In the genomic region with DNA sequence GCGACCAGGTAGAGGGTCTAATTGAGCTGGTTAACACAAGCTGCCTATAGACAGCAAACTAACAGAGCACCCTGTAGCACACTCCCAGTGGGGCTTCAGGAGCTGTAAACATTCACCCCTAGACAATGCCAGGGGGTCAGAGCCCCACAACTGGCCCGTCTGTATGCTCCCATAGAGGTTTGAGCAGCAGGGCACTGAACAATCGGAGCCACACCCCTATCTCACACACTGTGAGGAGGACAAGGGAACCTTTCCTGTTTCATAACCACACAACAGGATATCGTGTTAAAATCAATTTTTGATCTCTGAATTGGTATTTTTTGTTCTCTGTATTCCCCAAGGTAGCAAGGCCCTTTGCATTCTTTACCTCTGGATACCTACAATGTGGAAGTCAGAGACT, we compare ENCODE assay signal across 22 cellular contexts.
DNase-seq lines count a peak whose midpoint lies in the region; ATAC-seq, FAIRE-seq and TF ChIP-seq lines count a peak whose summit lies in the region.
"Had no signal": no experiment of that assay in that cellular context is flagged by ENCODE, and none has a peak within 500 bp of the region (broad histone marks: within the 10 kb centered on the region; RNA-seq: fewer than 3 reads in every experiment).

No MANE protein-coding gene starts in this region.

- no peak for TF ChIP-seq RAD21 in H1 (IDR thresholded peaks at IDR 0.05 in 1 of 2, conservative IDR thresholded peaks at IDR 0.05 in 1 of 2; ENCODE audit: low read depth in 2 of 2, low read length in 2 of 2)

- H2BK15ac ChIP-seq in H1 (ENCODE audit: low read length) (no peak overlapping the region), neuronal stem cell (ENCODE audit: low read length) (peak overlapping the region; percentile 83)

- no peak overlapping the region for H3K56ac ChIP-seq in H1 (replicated peaks; ENCODE audit: insufficient read length, low read depth, low read length)

- H3K27ac ChIP-seq in GM23338 (ENCODE audit: low read depth) (no peak overlapping the region), H1 (ENCODE audit: low read depth, low read length) (no peak overlapping the region), right lobe of liver (peak overlapping the region; percentile 77 to 96 (median 93)), neuronal stem cell (replicated peaks; ENCODE audit: low read length) (no peak overlapping the region)
- H3K27ac ChIP-seq: C4-2B, GM23248, HL-60 had no signal

- H3K9me3 Mint-ChIP-seq in GM23338 = no peaks in the 10 kb centered on the region
- peaks cover 0 to 6% of the 10 kb centered on the region in 2 donors for H3K9me3 Mint-ChIP-seq in stimulated activated naive CD8-positive, alpha-beta T cell treated with anti-CD3 and anti-CD28 coated beads, Interleukin-15, amount 100 ng/mL, for 72 hours
- H3K9me3 Mint-ChIP-seq: HFFc6 had no signal

- H3K27me3 ChIP-seq in GM23338 (ENCODE audit: insufficient read depth) (no peaks in the 10 kb centered on the region), H1 (replicated peaks in 1 of 4; ENCODE audit: control insufficient read depth in 3 of 4, extremely low read depth in 1 of 4, insufficient read depth in 3 of 4, low read length in 3 of 4) (no peaks in the 10 kb centered on the region; a peak in 1 of 7 replicates), right lobe of liver (no peaks in the 10 kb centered on the region), neuronal stem cell (ENCODE audit: control insufficient read depth in 3 of 3, insufficient read depth in 3 of 3, low read depth in 1 of 3, low read length in 3 of 3) (no peaks in the 10 kb centered on the region)
- H3K27me3 ChIP-seq: BE2C had no signal

- H3K36me3 Mint-ChIP-seq in GM23338 (ENCODE audit: low read depth) = no peaks in the 10 kb centered on the region

- H4K20me1 ChIP-seq in GM23338 (replicated peaks; ENCODE audit: insufficient read depth) (no peaks in the 10 kb centered on the region), H1 (replicated peaks in 1 of 2; ENCODE audit: control insufficient read depth in 1 of 2, insufficient read depth in 2 of 2, low read length in 2 of 2) (no peaks in the 10 kb centered on the region)

- H3K9me3 ChIP-seq in H1 (ENCODE audit: insufficient read depth in 2 of 2, low read depth in 1 of 2, low read length in 1 of 2) (no peaks in the 10 kb centered on the region), right lobe of liver (no peaks in the 10 kb centered on the region), neuronal stem cell (replicated peaks in 1 of 2; ENCODE audit: control insufficient read depth in 2 of 2, insufficient read depth in 1 of 2, low read depth in 1 of 2, low read length in 2 of 2) (no peaks in the 10 kb centered on the region)
- H3K9me3 ChIP-seq: BE2C had no signal

- no peak overlapping the region for H2BK5ac ChIP-seq in H1 (ENCODE audit: low read depth, low read length)
- peak overlapping the region; percentile 60 for H2BK5ac ChIP-seq in neuronal stem cell (ENCODE audit: low read length)

- no peaks in the 10 kb centered on the region for H3F3A ChIP-seq in GM23338 (replicated peaks; ENCODE audit: low read depth)

- no peak overlapping the region for H3K4me2 ChIP-seq in GM23338
- H3K4me2 ChIP-seq in H1 (ENCODE audit: insufficient read depth in 1 of 2, low read depth in 2 of 2, low read length in 2 of 2) = no peak overlapping the region
- H3K4me2 ChIP-seq in neuronal stem cell (ENCODE audit: insufficient read depth, low read length, poor library complexity, severe bottlenecking) = no peak overlapping the region

- H3K79me1 ChIP-seq in H1 (ENCODE audit: low read depth, low read length) (no peaks in the 10 kb centered on the region), neuronal stem cell (ENCODE audit: low read depth, low read length) (no peaks in the 10 kb centered on the region)

- H3K4ac ChIP-seq in H1 (replicated peaks; ENCODE audit: insufficient read length, low read depth, low read length) (no peak overlapping the region), neuronal stem cell (ENCODE audit: low read length) (no peak overlapping the region)

- no peak overlapping the region for H4K5ac ChIP-seq in H1 (ENCODE audit: insufficient read length, low read depth, low read length)

- intact Hi-C loops in right lobe of liver (cut with DNase I) = no loop called here

- 0 out of 2 replicates have a peak overlapping the region, but pooled peaks have one; percentile 8 for H2AFZ ChIP-seq in GM23338
- no peak overlapping the region for H2AFZ ChIP-seq in H1 (ENCODE audit: low read length)
- H2AFZ ChIP-seq in neuronal stem cell (ENCODE audit: low read length) = no peak overlapping the region
- H2AFZ ChIP-seq: GM23248 had no signal

- H3K36me3 ChIP-seq in GM23338 (ENCODE audit: insufficient read depth) = no peaks in the 10 kb centered on the region
- H3K36me3 ChIP-seq in H1 (ENCODE audit: control insufficient read depth in 2 of 4, insufficient read depth in 4 of 4, low read length in 3 of 4) = no peaks in the 10 kb centered on the region
- H3K36me3 ChIP-seq in right lobe of liver = no peaks in the 10 kb centered on the region
- no peaks in the 10 kb centered on the region for H3K36me3 ChIP-seq in neuronal stem cell (replicated peaks in 1 of 2; ENCODE audit: control insufficient read depth in 2 of 2, insufficient read depth in 2 of 2, low read length in 2 of 2)
- H3K36me3 ChIP-seq: BE2C had no signal

- H3K9ac ChIP-seq in H1 (replicated peaks in 1 of 4; ENCODE audit: extremely low read depth in 1 of 4, low read depth in 3 of 4, low read length in 3 of 4) (no peak overlapping the region), neuronal stem cell (ENCODE audit: low read depth, low read length, poor library complexity) (no peak overlapping the region)
- H3K9ac ChIP-seq: GM23248 had no signal

- H3K14ac ChIP-seq in H1 (ENCODE audit: insufficient read length) (no peak overlapping the region), neuronal stem cell (ENCODE audit: low read length) (no peak overlapping the region)

- no peak for DNase-seq in GM23338 (ENCODE audit: low spot score)
- no peak for DNase-seq in H1 (ENCODE audit: low read depth in 1 of 2, low spot score in 2 of 2)
- DNase-seq in right lobe of liver = peak; percentile 25 to 56 (median 54)
- no peak for DNase-seq in neuronal stem cell (ENCODE audit: low spot score)
- DNase-seq in stimulated activated naive CD8-positive, alpha-beta T cell treated with anti-CD3 and anti-CD28 coated beads, Interleukin-15, amount 100 ng/mL, for 72 hours = no peak
- no peak for DNase-seq in GM13976 (ENCODE audit: low spot score)
- DNase-seq: ACHN; BE2C; CD4-positive, alpha-beta T cell; DMS153; DMS79; GDM1; GM23248; H7; HFFc6; IMR-90 had no signal

- H3K4me3 ChIP-seq in GM23338 (no peak overlapping the region), H1 (ENCODE audit: extremely low read depth in 1 of 4, insufficient read depth in 2 of 4, low read depth in 3 of 4, low read length in 4 of 4) (no peak overlapping the region), right lobe of liver (peak overlapping the region; percentile 31 to 66 (median 59)), neuronal stem cell (ENCODE audit: low read length in 2 of 2) (no peak overlapping the region)
- H3K4me3 ChIP-seq: GM23248, K562 had no signal

- H4K8ac ChIP-seq in H1 (ENCODE audit: extremely low read depth, insufficient read depth, low read length) (no peak overlapping the region), neuronal stem cell (ENCODE audit: low read depth, low read length) (no peak overlapping the region)

- in situ Hi-C loops in GM13976 (cut with MboI; ENCODE audit: low sequenced_read_pairs, unreplicated experiment) = no loop called here

- TF ChIP-seq EP300 in H1 (IDR thresholded peaks at IDR 0.05; ENCODE audit: borderline replicate concordance in 1 of 2, low read depth in 2 of 2, low read length in 2 of 2) = no peak

- H3K4me3 Mint-ChIP-seq in GM23338 = no peak overlapping the region
- H3K4me3 Mint-ChIP-seq in stimulated activated naive CD8-positive, alpha-beta T cell treated with anti-CD3 and anti-CD28 coated beads, Interleukin-15, amount 100 ng/mL, for 72 hours = no peak overlapping the region
- H3K4me3 Mint-ChIP-seq: CD4-positive, alpha-beta T cell; HFFc6 had no signal

- no peak overlapping the region for H3K18ac ChIP-seq in H1 (ENCODE audit: extremely low read depth, low read length)
- no peak overlapping the region for H3K18ac ChIP-seq in neuronal stem cell (ENCODE audit: low read length)

- peaks cover 22% of the 10 kb centered on the region for H3K4me1 Mint-ChIP-seq in GM23338
- H3K4me1 Mint-ChIP-seq in stimulated activated naive CD8-positive, alpha-beta T cell treated with anti-CD3 and anti-CD28 coated beads, Interleukin-15, amount 100 ng/mL, for 72 hours = no peaks in the 10 kb centered on the region

- TF ChIP-seq CTCF in GM23338 (conservative IDR thresholded peaks at IDR 0.05; ENCODE audit: low read depth in 2 of 2) = no peak
- no peak for TF ChIP-seq CTCF in H1 (IDR thresholded peaks at IDR 0.05; ENCODE audit: control extremely low read depth in 1 of 3, insufficient read depth in 1 of 3, low read depth in 1 of 3, low read length in 3 of 3)
- TF ChIP-seq CTCF in right lobe of liver (IDR thresholded peaks at IDR 0.05) = no peak
- no peak for TF ChIP-seq CTCF in GM13976 (IDR thresholded peaks at IDR 0.05; ENCODE audit: borderline replicate concordance, control extremely low read depth, extremely low read depth, insufficient read depth, missing control alignments)

- no peak overlapping the region for H2AK5ac ChIP-seq in H1 (ENCODE audit: low read depth, low read length)
- H2AK5ac ChIP-seq in neuronal stem cell (ENCODE audit: low read depth, low read length) = no peak overlapping the region

- no peaks in the 10 kb centered on the region for H3K23me2 ChIP-seq in H1 (ENCODE audit: low read depth, low read length)

- H3K23ac ChIP-seq in H1 (ENCODE audit: insufficient read length) (no peak overlapping the region), neuronal stem cell (ENCODE audit: low read depth, low read length, poor library complexity) (no peak overlapping the region)

- CTCF ChIA-PET in H1 (lab: Charles Lee; ENCODE audit: partially characterized antibody) = interaction anchor here (0.7 kb wide), 1 partner anchor 36 kb away, joined by 3 read pairs; no protein-coding TSS in a partner anchor

- no peak overlapping the region for H4K91ac ChIP-seq in H1 (replicated peaks; ENCODE audit: insufficient read length, low read length)
- H4K91ac ChIP-seq in neuronal stem cell (ENCODE audit: low read depth, low read length, poor library complexity) = no peak overlapping the region

- H3K27ac Mint-ChIP-seq in GM23338 = no peak overlapping the region
- H3K27ac Mint-ChIP-seq in stimulated activated naive CD8-positive, alpha-beta T cell treated with anti-CD3 and anti-CD28 coated beads, Interleukin-15, amount 100 ng/mL, for 72 hours = no peak overlapping the region
- H3K27ac Mint-ChIP-seq: CD4-positive, alpha-beta T cell; HFFc6 had no signal

- POLR2A ChIA-PET in H1 (lab: Charles Lee; ENCODE audit: partially characterized antibody) = no interaction called here

- H3K27me3 Mint-ChIP-seq in GM23338 (ENCODE audit: insufficient read depth, low read depth, poor library complexity) = peaks cover 4% of the 10 kb centered on the region
- H3K27me3 Mint-ChIP-seq in stimulated activated naive CD8-positive, alpha-beta T cell treated with anti-CD3 and anti-CD28 coated beads, Interleukin-15, amount 100 ng/mL, for 72 hours = no peaks in the 10 kb centered on the region
- H3K27me3 Mint-ChIP-seq: CD4-positive, alpha-beta T cell had no signal

- no peak overlapping the region for H2BK120ac ChIP-seq in H1 (replicated peaks; ENCODE audit: low read depth, low read length)
- no peak overlapping the region for H2BK120ac ChIP-seq in neuronal stem cell (ENCODE audit: low read depth, low read length)

- TF ChIP-seq POLR2A in H1 (IDR thresholded peaks at IDR 0.05; ENCODE audit: control extremely low read depth in 1 of 2, low read depth in 2 of 2, low read length in 2 of 2) (no peak), right lobe of liver (IDR thresholded peaks at IDR 0.05) (no peak)

- ATAC-seq in GM23338 = no peak
- ATAC-seq in right lobe of liver = peak; percentile 79 to 85 (median 83)
- no peak for ATAC-seq in GM19452 (IDR thresholded peaks at IDR 0.05; ENCODE audit: unreplicated experiment)
- ATAC-seq in stimulated activated naive CD8-positive, alpha-beta T cell treated with anti-CD3 and anti-CD28 coated beads, Interleukin-15, amount 100 ng/mL, for 72 hours = no peak
- ATAC-seq: HCT116, K562 had no signal

- H2BK12ac ChIP-seq in H1 (ENCODE audit: low read depth, low read length) (peak overlapping the region; percentile 55; the same call in 1 of the 2 replicates), neuronal stem cell (ENCODE audit: low read length) (no peak overlapping the region)

- H3K79me2 ChIP-seq in GM23338 (replicated peaks; ENCODE audit: insufficient read depth) (no peaks in the 10 kb centered on the region), H1 (ENCODE audit: control insufficient read depth in 1 of 2, insufficient read depth in 2 of 2, low read length in 2 of 2) (no peaks in the 10 kb centered on the region)

- no peak for FAIRE-seq in H1 (lab: Jason Lieb, UNC)
- FAIRE-seq: GM12892, K562 had no signal

- H3K4me1 ChIP-seq in GM23338 (ENCODE audit: insufficient read depth) = peaks cover 11% of the 10 kb centered on the region
- H3K4me1 ChIP-seq in H1 (replicated peaks in 1 of 4; ENCODE audit: control insufficient read depth in 3 of 4, insufficient read depth in 4 of 4, low read length in 3 of 4) = peaks cover 0 to 3% (median 1%) of the 10 kb centered on the region in 4 experiments; a peak in 2 of 7 replicates
- peaks cover 0 to 7% (median 0%) of the 10 kb centered on the region in 4 donors for H3K4me1 ChIP-seq in right lobe of liver
- H3K4me1 ChIP-seq in neuronal stem cell (ENCODE audit: control insufficient read depth in 2 of 2, insufficient read depth in 1 of 2, low read depth in 1 of 2, low read length in 2 of 2) = peaks cover 2 to 5% of the 10 kb centered on the region in 2 donors
- H3K4me1 ChIP-seq: BE2C had no signal

- peaks cover 5% of the 10 kb centered on the region; the same call in 1 of the 2 replicates for H3K9me2 ChIP-seq in GM23338 (ENCODE audit: insufficient read depth)

- no peak overlapping the region for H2BK20ac ChIP-seq in H1 (ENCODE audit: low read length)

- WGBS in H1 (ENCODE audit: extremely low coverage in 1 of 2, insufficient coverage in 1 of 2, insufficient read length in 1 of 2, insufficient replicate concordance in 2 of 2, low coverage in 1 of 2, low lambda C conversion rate in 2 of 2, missing lambda C conversion rate in 1 of 2), 2 experiments = 95% methylated on average over 4 of the region's 4 CpGs; no CpG with 5 or more reads in 1 of the 2 experiments
- 14% methylated on average over 2 of the region's 4 CpGs for WGBS in right lobe of liver (ENCODE audit: insufficient coverage, low coverage, low lambda C conversion rate, missing lambda C conversion rate)
- WGBS in neuronal stem cell (ENCODE audit: extremely low coverage in 2 of 2, insufficient read length in 2 of 2, insufficient replicate concordance in 1 of 2), 2 donors = no CpG with 5 or more reads among the region's 4 CpGs

Comparison
In these comparisons a context has a peak if more than half of its experiments do, and no peak if none do; other contexts are left out.
1. ATAC-seq: peak in right lobe of liver (4 of 4); none in GM23338 (single experiment), GM19452 (single experiment) and stimulated activated naive CD8-positive, alpha-beta T cell treated with anti-CD3 and anti-CD28 coated beads, Interleukin-15, amount 100 ng/mL, for 72 hours (single experiment).
2. DNase-seq: peak in right lobe of liver (3 of 3); none in GM23338 (single experiment), H1 (0 of 2), neuronal stem cell (single experiment), stimulated activated naive CD8-positive, alpha-beta T cell treated with anti-CD3 and anti-CD28 coated beads, Interleukin-15, amount 100 ng/mL, for 72 hours (0 of 2) and GM13976 (single experiment).
3. H3K27ac ChIP-seq: peak in right lobe of liver (3 of 3); none in GM23338 (single experiment), H1 (single experiment) and neuronal stem cell (single experiment).
4. H3K4me3 ChIP-seq: peak in right lobe of liver (3 of 3); none in GM23338 (single experiment), H1 (0 of 4) and neuronal stem cell (0 of 2).